Comparison of ENCODE assay signal across 37 cellular contexts in genomic region chr2:217529271-217529670, GRCh38.
"Had no signal": no experiment of that assay in that cellular context is flagged by ENCODE, and none has a peak within 500 bp of the region (broad histone marks: within the 10 kb centered on the region; RNA-seq: fewer than 3 reads in every experiment).

No MANE protein-coding gene starts in this region.

- H3K4me3 Mint-ChIP-seq: activated B cell treated with CpG ODN at 0.5 μM for 24 hours; activated CD4-positive, alpha-beta memory T cell treated with anti-CD3 and anti-CD28 coated beads for 36 hours; activated CD8-positive, alpha-beta T cell treated with anti-CD3 and anti-CD28 coated beads for 36 hours; activated naive CD4-positive, alpha-beta T cell treated with anti-CD3 and anti-CD28 coated beads, Interleukin-2, amount 10 ng/mL, durations not matched to agents 7 days and 5 days; activated naive CD4-positive, alpha-beta T cell treated with anti-CD3 and anti-CD28 coated beads, Interleukin-2, amount 50 U/mL, for 24 hours; activated naive CD8-positive, alpha-beta T cell; activated naive CD8-positive, alpha-beta T cell treated with anti-CD3 and anti-CD28 coated beads, Interleukin-2, amount 10 ng/mL, durations not matched to agents 7 days and 5 days; activated naive CD8-positive, alpha-beta T cell treated with anti-CD3 and anti-CD28 coated beads, Interleukin-2, amount 50 U/mL, for 24 hours; activated T-cell treated with anti-CD3 and anti-CD28 coated beads, Interleukin-2, amount 50 U/mL, for 4 hours; activated T-cell treated with anti-CD3 and anti-CD28 coated beads, Interleukin-2, amount 50 U/mL, for 72 hours; activated T-helper 1 cell treated with anti-CD3 and anti-CD28 coated beads, Interleukin-12 subunit alpha, Interleukin-12 subunit beta, Interleukin-2, Interleukin-4 antibody, amounts not matched to agents 30 ng/mL and 10 ng/mL and 1 ng/mL, durations not matched to agents 14 hours and 24 hours and 36 hours; activated T-helper 17 cell treated with anti-CD3 and anti-CD28 coated beads, Interleukin-2, amount 50 U/mL, for 72 hours; brain; central memory CD8-positive, alpha-beta T cell; T-helper 1 cell treated with Interleukin-12 subunit alpha and Interleukin-12 subunit beta and Interleukin-4 antibody, amounts not matched to agents 30 μg/mL and 1 μg/mL, for 36 hours; T-helper 2 cell treated with Interferon-gamma antibody and Interleukin-4, amounts not matched to agents 5 μg/mL and 100 μg/mL, for 36 hours had no signal

- H3K27ac ChIP-seq: ascending aorta, cardiac muscle cell, VCaP had no signal

- H3K36me3 Mint-ChIP-seq: activated naive CD4-positive, alpha-beta T cell treated with anti-CD3 and anti-CD28 coated beads, Interleukin-2, amount 10 ng/mL, durations not matched to agents 7 days and 5 days; activated naive CD4-positive, alpha-beta T cell treated with anti-CD3 and anti-CD28 coated beads, Interleukin-2, amount 50 U/mL, for 24 hours; activated naive CD8-positive, alpha-beta T cell; brain had no signal

- H3K4me1 Mint-ChIP-seq: activated B cell treated with CpG ODN at 0.5 μM for 24 hours; activated naive CD4-positive, alpha-beta T cell treated with anti-CD3 and anti-CD28 coated beads, Interleukin-2, amount 10 ng/mL, durations not matched to agents 7 days and 5 days; activated naive CD4-positive, alpha-beta T cell treated with anti-CD3 and anti-CD28 coated beads, Interleukin-2, amount 50 U/mL, for 24 hours; activated naive CD8-positive, alpha-beta T cell treated with anti-CD3 and anti-CD28 coated beads, Interleukin-2, amount 10 ng/mL, durations not matched to agents 7 days and 5 days; activated naive CD8-positive, alpha-beta T cell treated with anti-CD3 and anti-CD28 coated beads, Interleukin-2, amount 50 U/mL, for 24 hours; activated T-helper 17 cell treated with anti-CD3 and anti-CD28 coated beads, Interleukin-2, amount 50 U/mL, for 72 hours; central memory CD8-positive, alpha-beta T cell had no signal

- H3K27me3 Mint-ChIP-seq: activated B cell treated with CpG ODN at 0.5 μM for 24 hours; activated CD4-positive, alpha-beta memory T cell treated with anti-CD3 and anti-CD28 coated beads for 36 hours; activated CD8-positive, alpha-beta T cell treated with anti-CD3 and anti-CD28 coated beads for 36 hours; activated naive CD4-positive, alpha-beta T cell treated with anti-CD3 and anti-CD28 coated beads, Interleukin-2, amount 10 ng/mL, durations not matched to agents 7 days and 5 days; activated naive CD4-positive, alpha-beta T cell treated with anti-CD3 and anti-CD28 coated beads, Interleukin-2, amount 50 U/mL, for 24 hours; activated naive CD8-positive, alpha-beta T cell treated with anti-CD3 and anti-CD28 coated beads, Interleukin-2, amount 10 ng/mL, durations not matched to agents 7 days and 5 days; activated naive CD8-positive, alpha-beta T cell treated with anti-CD3 and anti-CD28 coated beads, Interleukin-2, amount 50 U/mL, for 24 hours; activated T-helper 17 cell treated with anti-CD3 and anti-CD28 coated beads, Interleukin-2, amount 50 U/mL, for 72 hours had no signal

- H3K9me3 ChIP-seq: ascending aorta had no signal

- DNase-seq: activated B cell treated with CpG ODN at 0.5 μM for 24 hours; activated CD4-positive, alpha-beta memory T cell treated with anti-CD3 and anti-CD28 coated beads for 36 hours; activated CD4-positive, alpha-beta T cell treated with anti-CD3 and anti-CD28 coated beads for 4 hours; activated CD4-positive, alpha-beta T cell treated with anti-CD3 and anti-CD28 coated beads, Interleukin-2, amount 50 U/mL, for 1 hour; activated CD4-positive, alpha-beta T cell treated with anti-CD3 and anti-CD28 coated beads, Interleukin-2, amount 50 U/mL, for 4 hours; activated CD4-positive, CD25-positive, alpha-beta regulatory T cell treated with anti-CD3 and anti-CD28 coated beads, Interleukin-2, amount 50 U/mL, for 72 hours; activated CD8-positive, alpha-beta memory T cell treated with anti-CD3 and anti-CD28 coated beads, Interleukin-2, amount 50 U/mL, for 4 hours; activated CD8-positive, alpha-beta T cell treated with anti-CD3 and anti-CD28 coated beads for 36 hours; activated effector memory CD4-positive, alpha-beta T cell treated with anti-CD3 and anti-CD28 coated beads, Interleukin-2, amount 50 U/mL, for 16 hours; activated gamma-delta T cell treated with Interleukin-2 at 50 U/mL for 16 hours; activated naive CD4-positive, alpha-beta T cell; activated naive CD4-positive, alpha-beta T cell treated with anti-CD3 and anti-CD28 coated beads, Interleukin-2, amount 10 ng/mL, durations not matched to agents 7 days and 5 days; activated naive CD8-positive, alpha-beta T cell treated with anti-CD3 and anti-CD28 coated beads, Interleukin-2, amount 10 ng/mL, durations not matched to agents 7 days and 5 days; activated naive CD8-positive, alpha-beta T cell treated with anti-CD3 and anti-CD28 coated beads, Interleukin-2, amount 50 U/mL, for 24 hours; activated T-cell treated with anti-CD3 and anti-CD28 coated beads for 4 hours; activated T-cell treated with anti-CD3 and anti-CD28 coated beads, Interleukin-2, amount 50 U/mL, for 1 hour; activated T-cell treated with anti-CD3 and anti-CD28 coated beads, Interleukin-2, amount 50 U/mL, for 4 hours; activated T-cell treated with anti-CD3 and anti-CD28 coated beads, Interleukin-2, amount 50 U/mL, for 72 hours; amygdala; anterior cingulate cortex; caudate nucleus; cerebellar nuclear complex; SW 1271; T-helper 1 cell; T-helper 2 cell; T-helper 9 cell had no signal

- H3K4me3 ChIP-seq: ascending aorta, cardiac muscle cell had no signal

- H3K27ac Mint-ChIP-seq: activated B cell treated with CpG ODN at 0.5 μM for 24 hours; activated CD4-positive, alpha-beta memory T cell treated with anti-CD3 and anti-CD28 coated beads for 36 hours; activated CD8-positive, alpha-beta T cell treated with anti-CD3 and anti-CD28 coated beads for 36 hours; activated naive CD4-positive, alpha-beta T cell treated with anti-CD3 and anti-CD28 coated beads, Interleukin-2, amount 10 ng/mL, durations not matched to agents 7 days and 5 days; activated naive CD4-positive, alpha-beta T cell treated with anti-CD3 and anti-CD28 coated beads, Interleukin-2, amount 50 U/mL, for 24 hours; activated naive CD8-positive, alpha-beta T cell; activated naive CD8-positive, alpha-beta T cell treated with anti-CD3 and anti-CD28 coated beads, Interleukin-2, amount 10 ng/mL, durations not matched to agents 7 days and 5 days; activated naive CD8-positive, alpha-beta T cell treated with anti-CD3 and anti-CD28 coated beads, Interleukin-2, amount 50 U/mL, for 24 hours; activated T-cell treated with anti-CD3 and anti-CD28 coated beads, Interleukin-2, amount 50 U/mL, for 72 hours; activated T-helper 1 cell treated with anti-CD3 and anti-CD28 coated beads, Interleukin-12 subunit alpha, Interleukin-12 subunit beta, Interleukin-2, Interleukin-4 antibody, amounts not matched to agents 30 ng/mL and 10 ng/mL and 1 ng/mL, durations not matched to agents 14 hours and 24 hours and 36 hours; activated T-helper 17 cell treated with anti-CD3 and anti-CD28 coated beads, Interleukin-2, amount 50 U/mL, for 72 hours; brain; T-helper 1 cell treated with Interleukin-12 subunit alpha and Interleukin-12 subunit beta and Interleukin-4 antibody, amounts not matched to agents 30 μg/mL and 1 μg/mL, for 36 hours; T-helper 2 cell treated with Interferon-gamma antibody and Interleukin-4, amounts not matched to agents 5 μg/mL and 100 μg/mL, for 36 hours had no signal

- H3K27me3 ChIP-seq: ascending aorta had no signal

- H3K36me3 ChIP-seq: cardiac muscle cell had no signal

- H3K9me3 Mint-ChIP-seq: activated B cell treated with CpG ODN at 0.5 μM for 24 hours; activated CD4-positive, alpha-beta memory T cell treated with anti-CD3 and anti-CD28 coated beads for 36 hours; activated naive CD4-positive, alpha-beta T cell treated with anti-CD3 and anti-CD28 coated beads, Interleukin-2, amount 10 ng/mL, durations not matched to agents 7 days and 5 days; activated naive CD8-positive, alpha-beta T cell treated with anti-CD3 and anti-CD28 coated beads, Interleukin-2, amount 50 U/mL, for 24 hours; activated T-helper 1 cell treated with anti-CD3 and anti-CD28 coated beads, Interleukin-12 subunit alpha, Interleukin-12 subunit beta, Interleukin-2, Interleukin-4 antibody, amounts not matched to agents 30 ng/mL and 10 ng/mL and 1 ng/mL, durations not matched to agents 14 hours and 24 hours and 36 hours; T-helper 1 cell treated with Interleukin-12 subunit alpha and Interleukin-12 subunit beta and Interleukin-4 antibody, amounts not matched to agents 30 μg/mL and 1 μg/mL, for 36 hours; T-helper 2 cell treated with Interferon-gamma antibody and Interleukin-4, amounts not matched to agents 5 μg/mL and 100 μg/mL, for 36 hours had no signal
